In the genomic region with DNA sequence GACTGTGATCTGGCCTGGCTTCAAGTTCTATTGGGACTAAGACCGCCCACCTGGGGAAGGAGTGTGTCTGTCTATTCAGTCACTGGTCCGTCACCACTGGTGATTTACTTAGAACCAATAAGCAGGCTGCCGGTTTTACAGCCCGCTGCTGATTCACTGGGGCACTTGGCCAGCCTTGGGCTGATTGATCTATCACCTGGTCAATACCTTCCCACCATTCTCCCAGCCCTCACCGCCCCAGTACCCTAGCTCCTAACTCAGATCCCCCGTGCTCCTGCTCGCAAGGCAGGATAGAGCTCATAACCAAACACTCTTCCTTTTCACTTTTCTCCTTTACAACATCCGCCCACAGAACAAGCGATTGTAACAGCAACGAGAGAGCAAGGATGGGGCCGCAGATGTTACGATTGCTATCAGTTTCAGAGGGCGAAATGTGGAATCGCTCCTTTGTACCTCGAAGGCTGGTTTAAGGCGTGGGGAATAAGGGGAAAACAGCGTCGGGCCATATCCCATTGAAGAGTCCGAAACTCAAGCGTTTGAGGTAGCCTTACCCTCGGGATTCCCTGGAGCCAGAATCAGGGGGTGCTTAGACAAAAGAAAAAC, we compare ENCODE assay signal across 1 cellular context.
TF ChIP-seq lines count a peak whose summit lies in the region.

No MANE protein-coding gene starts in this region.

TF ChIP-seq in HepG2, 621 proteins besides CTCF, POLR2A, EP300 and RAD21 (continued from another document and continues in another):
- TF ChIP-seq, protein P1, sequence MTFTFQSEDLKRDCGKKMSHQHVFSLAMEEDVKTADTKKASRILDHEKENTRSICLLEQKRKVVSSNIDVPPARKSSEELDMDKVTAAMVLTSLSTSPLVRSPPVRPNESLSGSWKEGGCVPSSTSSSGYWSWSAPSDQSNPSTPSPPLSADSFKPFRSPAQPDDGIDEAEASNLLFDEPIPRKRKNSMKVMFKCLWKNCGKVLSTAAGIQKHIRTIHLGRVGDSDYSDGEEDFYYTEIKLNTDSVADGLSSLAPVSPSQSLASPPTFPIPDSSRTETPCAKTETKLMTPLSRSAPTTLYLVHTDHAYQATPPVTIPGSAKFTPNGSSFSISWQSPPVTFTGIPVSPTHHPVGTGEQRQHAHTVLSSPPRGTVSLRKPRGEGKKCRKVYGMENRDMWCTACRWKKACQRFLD (CRISPR knock-in tag; IDR thresholded peaks at IDR 0.05; ENCODE audit: borderline replicate concordance): no peak
- peak; percentile 12; the same call in 1 of the 2 replicates for TF ChIP-seq ZNF331 (CRISPR knock-in tag; IDR thresholded peaks at IDR 0.05)
- no peak for TF ChIP-seq FIP1L1 (IDR thresholded peaks at IDR 0.05; ENCODE audit: borderline replicate concordance, insufficient read depth, low read depth, low read length)
- TF ChIP-seq EHMT2 (IDR thresholded peaks at IDR 0.05; ENCODE audit: borderline replicate concordance, low read depth, low read length): no peak
- TF ChIP-seq, protein P2, sequence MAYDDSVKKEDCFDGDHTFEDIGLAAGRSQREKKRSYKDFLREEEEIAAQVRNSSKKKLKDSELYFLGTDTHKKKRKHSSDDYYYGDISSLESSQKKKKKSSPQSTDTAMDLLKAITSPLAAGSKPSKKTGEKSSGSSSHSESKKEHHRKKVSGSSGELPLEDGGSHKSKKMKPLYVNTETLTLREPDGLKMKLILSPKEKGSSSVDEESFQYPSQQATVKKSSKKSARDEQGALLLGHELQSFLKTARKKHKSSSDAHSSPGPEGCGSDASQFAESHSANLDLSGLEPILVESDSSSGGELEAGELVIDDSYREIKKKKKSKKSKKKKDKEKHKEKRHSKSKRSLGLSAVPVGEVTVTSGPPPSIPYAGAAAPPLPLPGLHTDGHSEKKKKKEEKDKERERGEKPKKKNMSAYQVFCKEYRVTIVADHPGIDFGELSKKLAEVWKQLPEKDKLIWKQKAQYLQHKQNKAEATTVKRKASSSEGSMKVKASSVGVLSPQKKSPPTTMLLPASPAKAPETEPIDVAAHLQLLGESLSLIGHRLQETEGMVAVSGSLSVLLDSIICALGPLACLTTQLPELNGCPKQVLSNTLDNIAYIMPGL (CRISPR knock-in tag; IDR thresholded peaks at IDR 0.05; ENCODE audit: borderline replicate concordance in 1 of 2, low read depth in 1 of 2): 0 out of 4 replicates have a peak, but pooled peaks of 1 of the 2 experiments have one; percentile 39
- no peak for TF ChIP-seq HCFC1 (IDR thresholded peaks at IDR 0.05; ENCODE audit: low read depth, low read length)
- no peak for TF ChIP-seq ZNF556 (CRISPR knock-in tag; IDR thresholded peaks at IDR 0.05; ENCODE audit: borderline replicate concordance)
- TF ChIP-seq ZNF383 (CRISPR knock-in tag; IDR thresholded peaks at IDR 0.05; ENCODE audit: borderline replicate concordance): no peak
- no peak for TF ChIP-seq TAF15 (IDR thresholded peaks at IDR 0.05; ENCODE audit: low read depth, low read length, poor library complexity, severe bottlenecking)
- TF ChIP-seq ZNF354B (CRISPR knock-in tag; IDR thresholded peaks at IDR 0.05): no peak
- TF ChIP-seq JUNB (CRISPR knock-in tag; IDR thresholded peaks at IDR 0.05; ENCODE audit: borderline replicate concordance): no peak
- TF ChIP-seq ZNF607 (CRISPR knock-in tag; IDR thresholded peaks at IDR 0.05; ENCODE audit: borderline replicate concordance): no peak
- TF ChIP-seq, protein P3, sequence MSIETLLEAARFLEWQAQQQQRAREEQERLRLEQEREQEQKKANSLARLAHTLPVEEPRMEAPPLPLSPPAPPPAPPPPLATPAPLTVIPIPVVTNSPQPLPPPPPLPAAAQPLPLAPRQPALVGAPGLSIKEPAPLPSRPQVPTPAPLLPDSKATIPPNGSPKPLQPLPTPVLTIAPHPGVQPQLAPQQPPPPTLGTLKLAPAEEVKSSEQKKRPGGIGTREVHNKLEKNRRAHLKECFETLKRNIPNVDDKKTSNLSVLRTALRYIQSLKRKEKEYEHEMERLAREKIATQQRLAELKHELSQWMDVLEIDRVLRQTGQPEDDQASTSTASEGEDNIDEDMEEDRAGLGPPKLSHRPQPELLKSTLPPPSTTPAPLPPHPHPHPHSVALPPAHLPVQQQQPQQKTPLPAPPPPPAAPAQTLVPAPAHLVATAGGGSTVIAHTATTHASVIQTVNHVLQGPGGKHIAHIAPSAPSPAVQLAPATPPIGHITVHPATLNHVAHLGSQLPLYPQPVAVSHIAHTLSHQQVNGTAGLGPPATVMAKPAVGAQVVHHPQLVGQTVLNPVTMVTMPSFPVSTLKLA (IDR thresholded peaks at IDR 0.05): no peak
- TF ChIP-seq CREM (IDR thresholded peaks at IDR 0.05): peak; percentile 35; the same call in 1 of the 2 replicates
- no peak for TF ChIP-seq CREM (CRISPR knock-in tag; IDR thresholded peaks at IDR 0.05)
- TF ChIP-seq ZSCAN12 (CRISPR knock-in tag; IDR thresholded peaks at IDR 0.05): no peak
- TF ChIP-seq ETV6 (CRISPR knock-in tag; conservative IDR thresholded peaks at IDR 0.05): no peak
- no peak for TF ChIP-seq ZFP1 (CRISPR knock-in tag; IDR thresholded peaks at IDR 0.05)
- TF ChIP-seq, protein P4, sequence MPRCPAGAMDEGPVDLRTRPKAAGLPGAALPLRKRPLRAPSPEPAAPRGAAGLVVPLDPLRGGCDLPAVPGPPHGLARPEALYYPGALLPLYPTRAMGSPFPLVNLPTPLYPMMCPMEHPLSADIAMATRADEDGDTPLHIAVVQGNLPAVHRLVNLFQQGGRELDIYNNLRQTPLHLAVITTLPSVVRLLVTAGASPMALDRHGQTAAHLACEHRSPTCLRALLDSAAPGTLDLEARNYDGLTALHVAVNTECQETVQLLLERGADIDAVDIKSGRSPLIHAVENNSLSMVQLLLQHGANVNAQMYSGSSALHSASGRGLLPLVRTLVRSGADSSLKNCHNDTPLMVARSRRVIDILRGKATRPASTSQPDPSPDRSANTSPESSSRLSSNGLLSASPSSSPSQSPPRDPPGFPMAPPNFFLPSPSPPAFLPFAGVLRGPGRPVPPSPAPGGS (CRISPR knock-in tag; IDR thresholded peaks at IDR 0.05): no peak
- no peak for TF ChIP-seq HNRNPK (IDR thresholded peaks at IDR 0.05; ENCODE audit: low read depth, low read length, poor library complexity, severe bottlenecking)
- no peak for TF ChIP-seq ZNF235 (CRISPR knock-in tag; IDR thresholded peaks at IDR 0.05; ENCODE audit: borderline replicate concordance)
- no peak for TF ChIP-seq HOXD1 (CRISPR knock-in tag; IDR thresholded peaks at IDR 0.05)
- no peak for TF ChIP-seq KLF9 (CRISPR knock-in tag; IDR thresholded peaks at IDR 0.05; ENCODE audit: low read depth)
- TF ChIP-seq, protein P5, sequence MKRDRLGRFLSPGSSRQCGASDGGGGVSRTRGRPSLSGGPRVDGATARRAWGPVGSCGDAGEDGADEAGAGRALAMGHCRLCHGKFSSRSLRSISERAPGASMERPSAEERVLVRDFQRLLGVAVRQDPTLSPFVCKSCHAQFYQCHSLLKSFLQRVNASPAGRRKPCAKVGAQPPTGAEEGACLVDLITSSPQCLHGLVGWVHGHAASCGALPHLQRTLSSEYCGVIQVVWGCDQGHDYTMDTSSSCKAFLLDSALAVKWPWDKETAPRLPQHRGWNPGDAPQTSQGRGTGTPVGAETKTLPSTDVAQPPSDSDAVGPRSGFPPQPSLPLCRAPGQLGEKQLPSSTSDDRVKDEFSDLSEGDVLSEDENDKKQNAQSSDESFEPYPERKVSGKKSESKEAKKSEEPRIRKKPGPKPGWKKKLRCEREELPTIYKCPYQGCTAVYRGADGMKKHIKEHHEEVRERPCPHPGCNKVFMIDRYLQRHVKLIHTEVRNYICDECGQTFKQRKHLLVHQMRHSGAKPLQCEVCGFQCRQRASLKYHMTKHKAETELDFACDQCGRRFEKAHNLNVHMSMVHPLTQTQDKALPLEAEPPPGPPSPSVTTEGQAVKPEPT (CRISPR knock-in tag; IDR thresholded peaks at IDR 0.05; ENCODE audit: low read depth): no peak
- no peak for TF ChIP-seq GZF1 (CRISPR knock-in tag; IDR thresholded peaks at IDR 0.05)
- no peak for TF ChIP-seq BRD4 (CRISPR knock-in tag; IDR thresholded peaks at IDR 0.05)
- peak; percentile 78; the same call in 1 of the 2 replicates for TF ChIP-seq ZMYM4 (CRISPR knock-in tag; IDR thresholded peaks at IDR 0.05)
- TF ChIP-seq ZNF33A (CRISPR knock-in tag; IDR thresholded peaks at IDR 0.05; ENCODE audit: borderline replicate concordance): no peak
- TF ChIP-seq ZNF891 (CRISPR knock-in tag; IDR thresholded peaks at IDR 0.05): no peak
- TF ChIP-seq, protein P6, sequence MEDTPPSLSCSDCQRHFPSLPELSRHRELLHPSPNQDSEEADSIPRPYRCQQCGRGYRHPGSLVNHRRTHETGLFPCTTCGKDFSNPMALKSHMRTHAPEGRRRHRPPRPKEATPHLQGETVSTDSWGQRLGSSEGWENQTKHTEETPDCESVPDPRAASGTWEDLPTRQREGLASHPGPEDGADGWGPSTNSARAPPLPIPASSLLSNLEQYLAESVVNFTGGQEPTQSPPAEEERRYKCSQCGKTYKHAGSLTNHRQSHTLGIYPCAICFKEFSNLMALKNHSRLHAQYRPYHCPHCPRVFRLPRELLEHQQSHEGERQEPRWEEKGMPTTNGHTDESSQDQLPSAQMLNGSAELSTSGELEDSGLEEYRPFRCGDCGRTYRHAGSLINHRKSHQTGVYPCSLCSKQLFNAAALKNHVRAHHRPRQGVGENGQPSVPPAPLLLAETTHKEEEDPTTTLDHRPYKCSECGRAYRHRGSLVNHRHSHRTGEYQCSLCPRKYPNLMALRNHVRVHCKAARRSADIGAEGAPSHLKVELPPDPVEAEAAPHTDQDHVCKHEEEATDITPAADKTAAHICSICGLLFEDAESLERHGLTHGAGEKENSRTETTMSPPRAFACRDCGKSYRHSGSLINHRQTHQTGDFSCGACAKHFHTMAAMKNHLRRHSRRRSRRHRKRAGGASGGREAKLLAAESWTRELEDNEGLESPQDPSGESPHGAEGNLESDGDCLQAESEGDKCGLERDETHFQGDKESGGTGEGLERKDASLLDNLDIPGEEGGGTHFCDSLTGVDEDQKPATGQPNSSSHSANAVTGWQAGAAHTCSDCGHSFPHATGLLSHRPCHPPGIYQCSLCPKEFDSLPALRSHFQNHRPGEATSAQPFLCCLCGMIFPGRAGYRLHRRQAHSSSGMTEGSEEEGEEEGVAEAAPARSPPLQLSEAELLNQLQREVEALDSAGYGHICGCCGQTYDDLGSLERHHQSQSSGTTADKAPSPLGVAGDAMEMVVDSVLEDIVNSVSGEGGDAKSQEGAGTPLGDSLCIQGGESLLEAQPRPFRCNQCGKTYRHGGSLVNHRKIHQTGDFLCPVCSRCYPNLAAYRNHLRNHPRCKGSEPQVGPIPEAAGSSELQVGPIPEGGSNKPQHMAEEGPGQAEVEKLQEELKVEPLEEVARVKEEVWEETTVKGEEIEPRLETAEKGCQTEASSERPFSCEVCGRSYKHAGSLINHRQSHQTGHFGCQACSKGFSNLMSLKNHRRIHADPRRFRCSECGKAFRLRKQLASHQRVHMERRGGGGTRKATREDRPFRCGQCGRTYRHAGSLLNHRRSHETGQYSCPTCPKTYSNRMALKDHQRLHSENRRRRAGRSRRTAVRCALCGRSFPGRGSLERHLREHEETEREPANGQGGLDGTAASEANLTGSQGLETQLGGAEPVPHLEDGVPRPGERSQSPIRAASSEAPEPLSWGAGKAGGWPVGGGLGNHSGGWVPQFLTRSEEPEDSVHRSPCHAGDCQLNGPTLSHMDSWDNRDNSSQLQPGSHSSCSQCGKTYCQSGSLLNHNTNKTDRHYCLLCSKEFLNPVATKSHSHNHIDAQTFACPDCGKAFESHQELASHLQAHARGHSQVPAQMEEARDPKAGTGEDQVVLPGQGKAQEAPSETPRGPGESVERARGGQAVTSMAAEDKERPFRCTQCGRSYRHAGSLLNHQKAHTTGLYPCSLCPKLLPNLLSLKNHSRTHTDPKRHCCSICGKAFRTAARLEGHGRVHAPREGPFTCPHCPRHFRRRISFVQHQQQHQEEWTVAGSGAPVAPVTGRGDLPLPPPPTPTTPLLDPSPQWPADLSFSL (CRISPR knock-in tag; IDR thresholded peaks at IDR 0.05): no peak
- no peak for TF ChIP-seq ZSCAN30 (CRISPR knock-in tag; IDR thresholded peaks at IDR 0.05)
- TF ChIP-seq, protein P7, sequence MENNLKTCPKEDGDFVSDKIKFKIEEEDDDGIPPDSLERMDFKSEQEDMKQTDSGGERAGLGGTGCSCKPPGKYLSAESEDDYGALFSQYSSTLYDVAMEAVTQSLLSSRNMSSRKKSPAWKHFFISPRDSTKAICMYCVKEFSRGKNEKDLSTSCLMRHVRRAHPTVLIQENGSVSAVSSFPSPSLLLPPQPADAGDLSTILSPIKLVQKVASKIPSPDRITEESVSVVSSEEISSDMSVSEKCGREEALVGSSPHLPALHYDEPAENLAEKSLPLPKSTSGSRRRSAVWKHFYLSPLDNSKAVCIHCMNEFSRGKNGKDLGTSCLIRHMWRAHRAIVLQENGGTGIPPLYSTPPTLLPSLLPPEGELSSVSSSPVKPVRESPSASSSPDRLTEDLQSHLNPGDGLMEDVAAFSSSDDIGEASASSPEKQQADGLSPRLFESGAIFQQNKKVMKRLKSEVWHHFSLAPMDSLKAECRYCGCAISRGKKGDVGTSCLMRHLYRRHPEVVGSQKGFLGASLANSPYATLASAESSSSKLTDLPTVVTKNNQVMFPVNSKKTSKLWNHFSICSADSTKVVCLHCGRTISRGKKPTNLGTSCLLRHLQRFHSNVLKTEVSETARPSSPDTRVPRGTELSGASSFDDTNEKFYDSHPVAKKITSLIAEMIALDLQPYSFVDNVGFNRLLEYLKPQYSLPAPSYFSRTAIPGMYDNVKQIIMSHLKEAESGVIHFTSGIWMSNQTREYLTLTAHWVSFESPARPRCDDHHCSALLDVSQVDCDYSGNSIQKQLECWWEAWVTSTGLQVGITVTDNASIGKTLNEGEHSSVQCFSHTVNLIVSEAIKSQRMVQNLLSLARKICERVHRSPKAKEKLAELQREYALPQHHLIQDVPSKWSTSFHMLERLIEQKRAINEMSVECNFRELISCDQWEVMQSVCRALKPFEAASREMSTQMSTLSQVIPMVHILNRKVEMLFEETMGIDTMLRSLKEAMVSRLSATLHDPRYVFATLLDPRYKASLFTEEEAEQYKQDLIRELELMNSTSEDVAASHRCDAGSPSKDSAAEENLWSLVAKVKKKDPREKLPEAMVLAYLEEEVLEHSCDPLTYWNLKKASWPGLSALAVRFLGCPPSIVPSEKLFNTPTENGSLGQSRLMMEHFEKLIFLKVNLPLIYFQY (CRISPR knock-in tag; IDR thresholded peaks at IDR 0.05; ENCODE audit: borderline replicate concordance): peak; percentile 67; the same call in 1 of the 2 replicates
- no peak for TF ChIP-seq ZNF230 (CRISPR knock-in tag; IDR thresholded peaks at IDR 0.05)
- peak; percentile 55; the same call in 1 of the 2 replicates for TF ChIP-seq KLF12 (CRISPR knock-in tag; IDR thresholded peaks at IDR 0.05; ENCODE audit: borderline replicate concordance)
- no peak for TF ChIP-seq ZNF138 (CRISPR knock-in tag; IDR thresholded peaks at IDR 0.05; ENCODE audit: low read depth)
- 0 out of 2 replicates have a peak, but pooled peaks have one; percentile 11 for TF ChIP-seq CHD2 (IDR thresholded peaks at IDR 0.05; ENCODE audit: low read depth, low read length)
- TF ChIP-seq, protein P8, sequence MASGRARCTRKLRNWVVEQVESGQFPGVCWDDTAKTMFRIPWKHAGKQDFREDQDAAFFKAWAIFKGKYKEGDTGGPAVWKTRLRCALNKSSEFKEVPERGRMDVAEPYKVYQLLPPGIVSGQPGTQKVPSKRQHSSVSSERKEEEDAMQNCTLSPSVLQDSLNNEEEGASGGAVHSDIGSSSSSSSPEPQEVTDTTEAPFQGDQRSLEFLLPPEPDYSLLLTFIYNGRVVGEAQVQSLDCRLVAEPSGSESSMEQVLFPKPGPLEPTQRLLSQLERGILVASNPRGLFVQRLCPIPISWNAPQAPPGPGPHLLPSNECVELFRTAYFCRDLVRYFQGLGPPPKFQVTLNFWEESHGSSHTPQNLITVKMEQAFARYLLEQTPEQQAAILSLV (CRISPR knock-in tag; IDR thresholded peaks at IDR 0.05; ENCODE audit: borderline replicate concordance): peak; percentile 62; the same call in 1 of the 2 replicates
- TF ChIP-seq PITX1 (CRISPR knock-in tag; IDR thresholded peaks at IDR 0.05): no peak
- TF ChIP-seq MAFK (conservative IDR thresholded peaks at IDR 0.05 in 1 of 2, IDR thresholded peaks at IDR 0.05 in 1 of 2; ENCODE audit: low read length in 2 of 2): no peak
- no peak for TF ChIP-seq GLI4 (CRISPR knock-in tag; IDR thresholded peaks at IDR 0.05; ENCODE audit: borderline replicate concordance)
